In genomic region chr2:185891403-185891802, GRCh38 we compare ENCODE assay signal across 27 cellular contexts.
"Had no signal": no experiment of that assay in that cellular context is flagged by ENCODE, and none has a peak within 500 bp of the region (broad histone marks: within the 10 kb centered on the region; RNA-seq: fewer than 3 reads in every experiment).

No MANE protein-coding gene starts in this region.

- DNase-seq: colonic mucosa; cortex of kidney; dermis blood vessel endothelial cell; dorsolateral prefrontal cortex; effector CD4-positive, alpha-beta T cell; effector CD8-positive, alpha-beta T cell; effector memory CD4-positive, alpha-beta T cell; effector memory CD8-positive, alpha-beta T cell; endodermal cell; erythroblast; esophagus squamous epithelium; foreskin fibroblast; foreskin keratinocyte; foreskin melanocyte; gastrocnemius medialis; glutamatergic neuron; head of caudate nucleus; heart left ventricle had no signal

- H3K27me3 ChIP-seq: colonic mucosa, dorsolateral prefrontal cortex, esophagus muscularis mucosa, esophagus squamous epithelium, foreskin keratinocyte, gastrocnemius medialis, gastroesophageal sphincter, heart left ventricle had no signal

- H3K36me3 ChIP-seq: colonic mucosa, esophagus muscularis mucosa, esophagus squamous epithelium, gastrocnemius medialis, gastroesophageal sphincter, heart left ventricle had no signal

- ATAC-seq: effector memory CD8-positive, alpha-beta T cell; esophagus mucosa; foreskin keratinocyte; gastrocnemius medialis; gastroesophageal sphincter; heart left ventricle had no signal

- H3K4me3 ChIP-seq: colonic mucosa, coronary artery, dorsolateral prefrontal cortex, esophagus muscularis mucosa, esophagus squamous epithelium, gastrocnemius medialis, gastroesophageal sphincter, heart left ventricle had no signal

- H3K27ac ChIP-seq: colonic mucosa, coronary artery, dorsolateral prefrontal cortex, epithelial cell of prostate, esophagus muscularis mucosa, esophagus squamous epithelium, foreskin keratinocyte, gastrocnemius medialis, gastroesophageal sphincter, heart left ventricle had no signal

- H3K4me1 ChIP-seq: colonic mucosa, esophagus muscularis mucosa, esophagus squamous epithelium, foreskin keratinocyte, gastrocnemius medialis, gastroesophageal sphincter had no signal

- FAIRE-seq: colon, endometrium, endothelial cell of umbilical vein, frontal cortex had no signal

- H3K9me3 ChIP-seq: colonic mucosa, esophagus muscularis mucosa, esophagus squamous epithelium, gastrocnemius medialis, gastroesophageal sphincter, heart left ventricle had no signal
